In genomic region chr1:192363177-192363576, GRCh38 we compare ENCODE assay signal across 1 cellular context.
TF ChIP-seq lines count a peak whose summit lies in the region.

No MANE protein-coding gene starts in this region.

TF ChIP-seq in GM23338, 12 proteins besides CTCF, POLR2A, EP300 and RAD21 (continued from another document):
- TF ChIP-seq ZNF462 (CRISPR knock-in tag; IDR thresholded peaks at IDR 0.05): no peak
